ENCODE assay signal across 9 cellular contexts in the genomic region with DNA sequence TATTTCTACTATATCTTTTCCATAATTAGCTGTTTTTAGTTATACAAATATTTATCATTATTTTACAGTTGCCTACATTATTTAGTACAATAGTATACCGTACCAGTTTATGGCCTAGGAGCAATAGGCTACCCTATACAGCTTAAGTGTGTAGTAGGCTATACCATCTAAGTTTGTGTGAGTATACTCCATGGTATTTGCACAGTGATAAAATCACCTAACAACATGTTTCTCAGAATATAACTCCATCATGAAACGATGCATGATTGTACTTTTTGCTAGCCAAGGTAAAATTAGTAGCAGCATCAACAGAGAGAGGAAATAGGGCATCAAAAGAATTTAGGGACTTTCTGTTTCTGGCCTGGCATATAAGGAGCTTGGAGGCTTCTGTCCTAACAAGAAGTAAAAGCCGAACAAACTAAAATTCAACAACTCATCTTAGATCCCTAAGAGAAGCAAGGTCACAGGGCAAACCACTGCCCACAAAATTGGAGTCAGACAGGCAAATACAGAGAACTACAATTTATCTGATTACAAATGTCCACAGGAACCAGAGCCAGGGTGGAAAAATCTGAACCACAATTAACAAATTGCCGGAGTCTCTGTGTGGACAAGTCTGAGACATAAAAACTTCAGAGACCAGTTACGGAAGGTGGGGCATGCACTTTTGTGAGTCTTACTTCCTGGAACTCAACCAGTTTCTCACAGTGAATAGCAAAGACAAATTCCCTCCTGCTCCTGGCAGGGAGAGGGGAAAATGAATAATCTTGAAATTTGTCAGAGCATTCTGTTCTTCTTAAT.
DNase-seq lines count a peak whose midpoint lies in the region; ATAC-seq and TF ChIP-seq lines count a peak whose summit lies in the region.
"Had no signal": no experiment of that assay in that cellular context is flagged by ENCODE, and none has a peak within 500 bp of the region (broad histone marks: within the 10 kb centered on the region; RNA-seq: fewer than 3 reads in every experiment).

No MANE protein-coding gene starts in this region.

- peak overlapping the region; percentile 75 for H2BK120ac ChIP-seq in IMR-90 (ENCODE audit: low read depth, low read length)

- no peaks in the 10 kb centered on the region for H3K36me3 ChIP-seq in IMR-90 (ENCODE audit: control insufficient read depth, insufficient read depth, low read length)
- no peaks in the 10 kb centered on the region for H3K36me3 ChIP-seq in lung (ENCODE audit: control insufficient read depth in 2 of 2, insufficient read depth in 2 of 2, low read length in 2 of 2)
- no peaks in the 10 kb centered on the region for H3K36me3 ChIP-seq in testis (ENCODE audit: low read depth, missing control alignments)

- DNase-seq in IMR-90 = peak; percentile 74
- peak; percentile 94 for DNase-seq in dermis blood vessel endothelial cell
- DNase-seq in lung (ENCODE audit: low spot score) = no peak
- DNase-seq in testis = peak; percentile 17
- DNase-seq in SHP77 treated with DMSO at 0.1 percent for 48 hours (lab: John Stamatoyannopoulos, UW) = no peak
- DNase-seq in NAMALWA (ENCODE audit: low spot score) = no peak
- DNase-seq in activated gamma-delta T cell (lab: John Stamatoyannopoulos, UW) = no peak
- DNase-seq: T-helper 17 cell had no signal

- H3K4me2 ChIP-seq in IMR-90 (ENCODE audit: low read depth, low read length) = peak overlapping the region; percentile 53; the same call in 1 of the 2 replicates

- peak overlapping the region; percentile 84; the same call in 1 of the 2 replicates for H3K14ac ChIP-seq in IMR-90 (replicated peaks; ENCODE audit: low read depth, low read length)

- H3K79me1 ChIP-seq in IMR-90 (ENCODE audit: low read depth in 1 of 2, low read length in 2 of 2) = no peaks in the 10 kb centered on the region

- POLR2A ChIA-PET in IMR-90 (lab: Charles Lee; ENCODE audit: unreplicated experiment) = no interaction called here

- intact Hi-C loops in IMR-90 (cut with micrococcal nuclease) (loop anchor here (10.0 kb wide), 1 partner anchor 96 kb away; no protein-coding TSS in a partner anchor), testis (cut with DNase I; ENCODE audit: low total_unique reads) (no loop called here)

- H2AK9ac ChIP-seq in IMR-90 (replicated peaks; ENCODE audit: low read depth, low read length, poor library complexity) = no peak overlapping the region

- dilution Hi-C loops in IMR-90 (cut with HindIII; ENCODE audit: low sequenced_read_pairs, unreplicated experiment) = no loop called here

- peak overlapping the region; percentile 96; the same call in 1 of the 2 replicates for H4K5ac ChIP-seq in IMR-90 (ENCODE audit: low read depth, low read length)

- in situ Hi-C loops in IMR-90 (cut with MboI; ENCODE audit: low sequenced_read_pairs) = no loop called here

- ATAC-seq in IMR-90 (ENCODE audit: low read depth) (peak; percentile 33; the same call in 1 of the 2 replicates), lung (ENCODE audit: insufficient read depth, low FRiP score) (peak; percentile 62), GM19467 (IDR thresholded peaks at IDR 0.05; ENCODE audit: unreplicated experiment) (no peak)
- ATAC-seq: T-helper 17 cell had no signal

- H3K27ac ChIP-seq in IMR-90 (ENCODE audit: insufficient read depth, low read length) = no peak overlapping the region
- peak overlapping the region in 1 of 2 donors; percentile 33 for H3K27ac ChIP-seq in lung (ENCODE audit: low read depth in 1 of 2, low read length in 1 of 2)
- H3K27ac ChIP-seq in testis = peak overlapping the region; percentile 6 to 53

- no peak for TF ChIP-seq POLR2A in IMR-90 (IDR thresholded peaks at IDR 0.05; ENCODE audit: low read depth, low read length)
- TF ChIP-seq POLR2A in testis (IDR thresholded peaks at IDR 0.05) = no peak

- no peak for TF ChIP-seq CTCF in IMR-90 (conservative IDR thresholded peaks at IDR 0.05; ENCODE audit: low read depth, low read length)
- TF ChIP-seq CTCF in lung (IDR thresholded peaks at IDR 0.05; ENCODE audit: control extremely low read depth, extremely low read depth) = no peak
- no peak for TF ChIP-seq CTCF in testis (IDR thresholded peaks at IDR 0.05)

- H3K4me3 ChIP-seq in IMR-90 (ENCODE audit: insufficient read depth, low read depth, low read length) (no peak overlapping the region), lung (no peak overlapping the region), testis (no peak overlapping the region)

- WGBS in IMR-90 (ENCODE audit: extremely low coverage in 2 of 2, insufficient read length in 1 of 2), 2 experiments = 100% methylated on average over 1 of the region's 5 CpGs; no CpG with 5 or more reads in 1 of the 2 experiments
- WGBS in lung, 2 donors = 48 to 74% methylated on average over 5 of the region's 5 CpGs
- 50 to 53% methylated on average over 5 of the region's 5 CpGs for WGBS in testis, 2 donors

- H2AK5ac ChIP-seq in IMR-90 (ENCODE audit: low read depth, low read length) = no peak overlapping the region

- no peak for TF ChIP-seq RAD21 in IMR-90 (IDR thresholded peaks at IDR 0.05; ENCODE audit: low read length)

- peak overlapping the region; percentile 70 for H2AFZ ChIP-seq in IMR-90 (replicated peaks; ENCODE audit: low read length, poor library complexity)

- 0 out of 2 replicates have a peak overlapping the region, but pooled peaks have one; percentile 8 for H3K56ac ChIP-seq in IMR-90 (ENCODE audit: extremely low read depth, insufficient read depth, low read length)

- H3K23ac ChIP-seq in IMR-90 (ENCODE audit: low read depth, low read length) = peak overlapping the region; percentile 87; the same call in 1 of the 2 replicates

- peak overlapping the region; percentile 80 for H2BK5ac ChIP-seq in IMR-90 (ENCODE audit: low read depth, low read length, poor library complexity, severe bottlenecking)

- CTCF ChIA-PET in IMR-90 (lab: Yijun Ruan, JAX) = no interaction called here

- H3K18ac ChIP-seq in IMR-90 (ENCODE audit: low read depth, low read length) = peak overlapping the region; percentile 99

- H4K20me1 ChIP-seq in IMR-90 (ENCODE audit: insufficient read depth, low read length) = no peaks in the 10 kb centered on the region

- H3K9ac ChIP-seq in IMR-90 (ENCODE audit: low read depth, low read length) = no peak overlapping the region

- no peaks in the 10 kb centered on the region for H3K9me3 ChIP-seq in IMR-90 (ENCODE audit: control insufficient read depth, insufficient read depth, low read length)
- H3K9me3 ChIP-seq in lung (ENCODE audit: control insufficient read depth in 2 of 2, insufficient read depth in 1 of 2, low read length in 1 of 2) = no peaks in the 10 kb centered on the region
- H3K9me3 ChIP-seq in testis = no peaks in the 10 kb centered on the region

- H2BK20ac ChIP-seq in IMR-90 (ENCODE audit: low read depth, low read length) = peak overlapping the region; percentile 57; the same call in 1 of the 2 replicates

- H4K8ac ChIP-seq in IMR-90 (ENCODE audit: low read depth in 2 of 2, low read length in 2 of 2) = peak overlapping the region; percentile 10 to 77; a peak in 3 of 4 replicates

- H3K27me3 ChIP-seq in IMR-90 (ENCODE audit: control insufficient read depth, insufficient read depth, low read length) = no peaks in the 10 kb centered on the region
- H3K27me3 ChIP-seq in lung (ENCODE audit: control insufficient read depth, insufficient read depth) = no peaks in the 10 kb centered on the region
- H3K27me3 ChIP-seq in testis = no peaks in the 10 kb centered on the region

- 0 out of 2 replicates have a peak, but pooled peaks cover 3% of the 10 kb centered on the region for H3K9me1 ChIP-seq in IMR-90 (ENCODE audit: insufficient read depth, low read length)

- peak overlapping the region; percentile 77 for H4K91ac ChIP-seq in IMR-90 (ENCODE audit: insufficient read depth, low read depth, low read length)

- peak overlapping the region; percentile 91; the same call in 1 of the 3 replicates for H2BK15ac ChIP-seq in IMR-90 (ENCODE audit: low read depth, low read length)

- peak overlapping the region; percentile 80; the same call in 1 of the 2 replicates for H3K4ac ChIP-seq in IMR-90 (ENCODE audit: low read depth, low read length)

- H3K4me1 ChIP-seq in IMR-90 (ENCODE audit: control insufficient read depth, insufficient read depth, low read length) (peaks cover 8% of the 10 kb centered on the region), lung (ENCODE audit: control insufficient read depth in 2 of 2, insufficient read depth in 2 of 2, low read length in 2 of 2) (no peaks in the 10 kb centered on the region), testis (no peaks in the 10 kb centered on the region)

- BruUV-seq in IMR-90 (replicated peaks; lab: Mats Ljungman, UMichigan) = no TSS peak

TF ChIP-seq in IMR-90, 13 proteins besides CTCF, POLR2A, EP300 and RAD21:
- TF ChIP-seq, protein P1, sequence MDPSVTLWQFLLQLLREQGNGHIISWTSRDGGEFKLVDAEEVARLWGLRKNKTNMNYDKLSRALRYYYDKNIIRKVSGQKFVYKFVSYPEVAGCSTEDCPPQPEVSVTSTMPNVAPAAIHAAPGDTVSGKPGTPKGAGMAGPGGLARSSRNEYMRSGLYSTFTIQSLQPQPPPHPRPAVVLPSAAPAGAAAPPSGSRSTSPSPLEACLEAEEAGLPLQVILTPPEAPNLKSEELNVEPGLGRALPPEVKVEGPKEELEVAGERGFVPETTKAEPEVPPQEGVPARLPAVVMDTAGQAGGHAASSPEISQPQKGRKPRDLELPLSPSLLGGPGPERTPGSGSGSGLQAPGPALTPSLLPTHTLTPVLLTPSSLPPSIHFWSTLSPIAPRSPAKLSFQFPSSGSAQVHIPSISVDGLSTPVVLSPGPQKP (IDR thresholded peaks at IDR 0.05; ENCODE audit: borderline replicate concordance, low read depth, low read length) = no peak
- no peak for TF ChIP-seq FOS (IDR thresholded peaks at IDR 0.05; ENCODE audit: low read depth, low read length)
- TF ChIP-seq MAFK (IDR thresholded peaks at IDR 0.05; ENCODE audit: low read depth, low read length) = no peak
- TF ChIP-seq RFX5 (IDR thresholded peaks at IDR 0.05; ENCODE audit: low read depth, low read length) = no peak
- no peak for TF ChIP-seq NFE2L2 (IDR thresholded peaks at IDR 0.05; ENCODE audit: low read depth, low read length)

Comparison
In these comparisons a context has a peak if more than half of its experiments do, and no peak if none do; other contexts are left out.
1. DNase-seq: peak in IMR-90 (single experiment), dermis blood vessel endothelial cell (single experiment) and testis (single experiment); none in lung (single experiment), SHP77 treated with DMSO at 0.1 percent for 48 hours (single experiment), NAMALWA (single experiment) and activated gamma-delta T cell (single experiment).